1 cellular context compared by ENCODE assay signal in genomic region chr2:72949045-72949444, GRCh38.
TF ChIP-seq lines count a peak whose summit lies in the region.

No MANE protein-coding gene starts in this region.

TF ChIP-seq in K562, 482 proteins besides CTCF, POLR2A, EP300 and RAD21:
- TF ChIP-seq KDM1A (IDR thresholded peaks at IDR 0.05) (no peak), ZNF780A (CRISPR knock-in tag; IDR thresholded peaks at IDR 0.05) (no peak), ZNF146 (CRISPR knock-in tag; IDR thresholded peaks at IDR 0.05; ENCODE audit: unreplicated experiment) (no peak), ZBTB49 (CRISPR knock-in tag; IDR thresholded peaks at IDR 0.05; ENCODE audit: borderline replicate concordance) (no peak), PTBP1 (IDR thresholded peaks at IDR 0.05; ENCODE audit: low read depth, low read length) (no peak), RBM25 (IDR thresholded peaks at IDR 0.05; ENCODE audit: low read depth, low read length, severe bottlenecking) (peak; percentile 64), E2F4 (CRISPR knock-in tag; IDR thresholded peaks at IDR 0.05; ENCODE audit: low read depth) (no peak), SRF (CRISPR knock-in tag; IDR thresholded peaks at IDR 0.05) (no peak), RBM34 (IDR thresholded peaks at IDR 0.05; ENCODE audit: borderline replicate concordance, insufficient read depth, low read length) (no peak), ZNF589 (CRISPR knock-in tag; IDR thresholded peaks at IDR 0.05; ENCODE audit: low read depth) (no peak), ZFP36 (IDR thresholded peaks at IDR 0.05; ENCODE audit: low read depth, low read length, partially characterized antibody) (peak; percentile 41), PRMT5 (CRISPR knock-in tag; IDR thresholded peaks at IDR 0.05) (no peak), CREB3 (tag; conservative IDR thresholded peaks at IDR 0.05; ENCODE audit: low read depth) (no peak), FOXP4 (CRISPR knock-in tag; IDR thresholded peaks at IDR 0.05; ENCODE audit: borderline replicate concordance) (no peak), RFX1 (IDR thresholded peaks at IDR 0.05) (no peak)
